Comparison of ENCODE assay signal across 20 cellular contexts in genomic region chr21:44441581-44442265, GRCh38.
"Had no signal": no experiment of that assay in that cellular context is flagged by ENCODE, and none has a peak within 500 bp of the region (broad histone marks: within the 10 kb centered on the region; RNA-seq: fewer than 3 reads in every experiment).

No MANE protein-coding gene starts in this region.

- H3K27me3 Mint-ChIP-seq: activated naive CD4-positive, alpha-beta T cell treated with anti-CD3 and anti-CD28 coated beads, Interleukin-2, amount 50 U/mL, for 24 hours; T-helper 17 cell had no signal

- ATAC-seq: heart left ventricle; left lobe of liver; stimulated activated naive CD8-positive, alpha-beta T cell treated with anti-CD3 and anti-CD28 coated beads, Interleukin-15, Interleukin-2, amounts not matched to agents 100 U/mL and 50 U/mL, for 24 hours; T-helper 17 cell had no signal

- H3K27ac ChIP-seq: breast epithelium, coronary artery, esophagus squamous epithelium, heart left ventricle, parathyroid adenoma, SK-N-MC had no signal

- H3K4me1 ChIP-seq: breast epithelium, parathyroid adenoma had no signal

- H3K36me3 ChIP-seq: breast epithelium, esophagus squamous epithelium had no signal

- H3K36me3 Mint-ChIP-seq: activated CD4-positive, alpha-beta memory T cell treated with anti-CD3 and anti-CD28 coated beads for 36 hours; activated naive CD4-positive, alpha-beta T cell treated with anti-CD3 and anti-CD28 coated beads, Interleukin-2, amount 50 U/mL, for 24 hours had no signal

- FAIRE-seq: keratinocyte had no signal

- H3K4me3 ChIP-seq: breast epithelium, coronary artery, esophagus squamous epithelium, heart left ventricle, SK-N-MC had no signal

- H3K9me3 ChIP-seq: breast epithelium, esophagus squamous epithelium, heart left ventricle had no signal

- H3K4me3 Mint-ChIP-seq: activated CD4-positive, alpha-beta memory T cell treated with anti-CD3 and anti-CD28 coated beads for 36 hours; activated naive CD4-positive, alpha-beta T cell treated with anti-CD3 and anti-CD28 coated beads, Interleukin-2, amount 50 U/mL, for 24 hours; endodermal cell; nephron; T-helper 17 cell had no signal

- H3K27ac Mint-ChIP-seq: activated CD4-positive, alpha-beta memory T cell treated with anti-CD3 and anti-CD28 coated beads for 36 hours; activated naive CD4-positive, alpha-beta T cell treated with anti-CD3 and anti-CD28 coated beads, Interleukin-2, amount 50 U/mL, for 24 hours; endodermal cell; nephron; T-helper 17 cell had no signal

- DNase-seq: activated CD4-positive, alpha-beta memory T cell treated with anti-CD3 and anti-CD28 coated beads for 36 hours; activated CD4-positive, alpha-beta T cell treated with anti-CD3 and anti-CD28 coated beads for 4 hours; activated CD4-positive, CD25-positive, alpha-beta regulatory T cell; activated effector memory CD4-positive, alpha-beta T cell treated with anti-CD3 and anti-CD28 coated beads, Interleukin-2, amount 50 U/mL, for 16 hours; activated T-cell treated with anti-CD3 and anti-CD28 coated beads for 4 hours; endodermal cell; esophagus squamous epithelium; stimulated activated CD4-positive, alpha-beta T cell treated with anti-CD3 and anti-CD28 coated beads, Interleukin-4, amount 100 ng/mL, for 24 hours; stimulated activated naive CD8-positive, alpha-beta T cell treated with anti-CD3 and anti-CD28 coated beads, Interleukin-15, Interleukin-2, amounts not matched to agents 100 U/mL and 50 U/mL, for 24 hours; SW 1271; T-helper 17 cell had no signal

- H3K9me3 Mint-ChIP-seq: activated CD4-positive, alpha-beta memory T cell treated with anti-CD3 and anti-CD28 coated beads for 36 hours; activated naive CD4-positive, alpha-beta T cell treated with anti-CD3 and anti-CD28 coated beads, Interleukin-2, amount 50 U/mL, for 24 hours; endodermal cell; nephron had no signal

- H3K4me1 Mint-ChIP-seq: activated naive CD4-positive, alpha-beta T cell treated with anti-CD3 and anti-CD28 coated beads, Interleukin-2, amount 50 U/mL, for 24 hours; endodermal cell; T-helper 17 cell had no signal

- H3K27me3 ChIP-seq: breast epithelium had no signal
